ENCODE assay signal across 9 cellular contexts in genomic region chr3:139935866-139936817, GRCh38. TPM values are rescaled to one million over a fixed set of nuclear protein-coding genes. Genes with fewer than 3 reads are reported as not detected.
DNase-seq lines count a peak whose midpoint lies in the region; ATAC-seq and TF ChIP-seq lines count a peak whose summit lies in the region.
"Had no signal": no experiment of that assay in that cellular context is flagged by ENCODE, and none has a peak within 500 bp of the region (broad histone marks: within the 10 kb centered on the region; RNA-seq: fewer than 3 reads in every experiment).

No MANE protein-coding gene starts in this region.

- H3K9me3 Mint-ChIP-seq in osteocyte (ENCODE audit: unreplicated experiment), result no peaks in the 10 kb centered on the region
- H3K9me3 Mint-ChIP-seq: activated naive CD4-positive, alpha-beta T cell treated with anti-CD3 and anti-CD28 coated beads, Interleukin-2, amount 50 U/mL, for 72 hours had no signal

- peak overlapping the region; percentile 24 for H3K27ac Mint-ChIP-seq in osteocyte (ENCODE audit: unreplicated experiment)
- H3K27ac Mint-ChIP-seq: activated naive CD4-positive, alpha-beta T cell treated with anti-CD3 and anti-CD28 coated beads, Interleukin-2, amount 50 U/mL, for 72 hours had no signal

- TF ChIP-seq CTCF in osteocyte (IDR thresholded peaks at IDR 0.05), result no peak

- H3K4me3 Mint-ChIP-seq in osteocyte (ENCODE audit: unreplicated experiment), result peak overlapping the region; percentile 91

- H3K27me3 Mint-ChIP-seq in osteocyte (ENCODE audit: unreplicated experiment), result no peaks in the 10 kb centered on the region

- peaks cover 5% of the 10 kb centered on the region for H3K36me3 Mint-ChIP-seq in osteocyte (ENCODE audit: unreplicated experiment)
- H3K36me3 Mint-ChIP-seq: activated naive CD4-positive, alpha-beta T cell treated with anti-CD3 and anti-CD28 coated beads, Interleukin-2, amount 50 U/mL, for 72 hours had no signal

- ATAC-seq in GM19467 (IDR thresholded peaks at IDR 0.05; ENCODE audit: unreplicated experiment) (no peak), HG03442 (IDR thresholded peaks at IDR 0.05; ENCODE audit: unreplicated experiment) (no peak)

- DNase-seq in DMS53 (lab: John Stamatoyannopoulos, UW) (peak; percentile 60), NCI-H1092 (lab: John Stamatoyannopoulos, UW) (peak; percentile 40), fibroblast of peridontal ligament (ENCODE audit: extremely low read depth) (peak; percentile 20), osteocyte (ENCODE audit: extremely low spot score, unreplicated experiment) (peak; percentile 86), HuH-7 (ENCODE audit: low spot score) (no peak), amniotic stem cell (lab: John Stamatoyannopoulos, UW) (no peak)

- peaks cover 35% of the 10 kb centered on the region for H3K4me1 Mint-ChIP-seq in osteocyte (ENCODE audit: unreplicated experiment)

RNA-seq across cellular contexts. Expression of gene CLSTN2, which starts 1.2 kb away (rescaled TPM):
- 143 and 161 TPM in 2 replicates for total RNA-seq in osteocyte
- total RNA-seq: activated naive CD4-positive, alpha-beta T cell treated with anti-CD3 and anti-CD28 coated beads, Interleukin-2, amount 50 U/mL, for 72 hours had no signal

Comparison
In these comparisons a context has a peak if more than half of its experiments do, and no peak if none do; other contexts are left out.
1. DNase-seq: peak in DMS53 (single experiment), NCI-H1092 (single experiment), fibroblast of peridontal ligament (single experiment) and osteocyte (single experiment); none in HuH-7 (single experiment) and amniotic stem cell (single experiment).